In the genomic region with DNA sequence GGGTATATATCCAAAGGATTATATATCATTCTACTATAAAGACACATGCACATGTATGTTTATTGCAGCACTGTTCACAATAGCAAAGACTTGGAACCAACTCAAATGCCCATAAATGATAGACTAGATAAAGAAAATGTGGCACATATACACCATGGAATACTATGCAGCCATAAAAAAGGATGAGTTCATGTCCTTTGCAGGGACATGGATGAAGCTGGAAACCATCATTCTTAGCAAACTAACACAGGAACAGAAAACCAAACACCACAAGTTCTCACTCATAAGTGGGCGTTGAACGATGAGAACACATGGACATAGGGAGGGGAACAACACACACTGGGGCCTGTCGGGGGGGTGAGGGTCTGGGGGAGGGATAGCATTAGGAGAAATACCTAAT, we compare ENCODE assay signal across 5 cellular contexts.
DNase-seq lines count a peak whose midpoint lies in the region; ATAC-seq, FAIRE-seq and TF ChIP-seq lines count a peak whose summit lies in the region.
"Not testable (repeated sequence)": the region's sequence is repeated elsewhere in the genome, so short reads cannot be mapped to it uniquely, and the experiment has no call there.

No MANE protein-coding gene starts in this region.

- H2AFZ ChIP-seq in K562 (ENCODE audit: low read depth, low read length): not testable (repeated sequence)

- not testable (repeated sequence) for BruUV-seq in K562 (replicated peaks; lab: Mats Ljungman, UMichigan)

- intact Hi-C loops in CD14-positive monocyte (cut with micrococcal nuclease); K562 (cut with micrococcal nuclease): not testable (repeated sequence)

- peak overlapping the region in 4 of 7 donors; percentile 13 to 97 (median 72) for H3K27ac Mint-ChIP-seq in CD14-positive monocyte
- not testable (repeated sequence) for H3K27ac Mint-ChIP-seq in endothelial cell (ENCODE audit: unreplicated experiment)

- not testable (repeated sequence) for H4K20me1 ChIP-seq in K562 (replicated peaks; ENCODE audit: control insufficient read depth, insufficient read depth, low read length)

- not testable (repeated sequence) for H3K27me3 Mint-ChIP-seq in CD14-positive monocyte (ENCODE audit: low read depth in 3 of 3); endothelial cell (ENCODE audit: unreplicated experiment)

- not testable (repeated sequence) for H3K79me2 ChIP-seq in K562 (ENCODE audit: control insufficient read depth, insufficient read depth, low read length)

- H3K9me1 ChIP-seq in K562 (ENCODE audit: control insufficient read depth, insufficient read depth, low read length): not testable (repeated sequence)

- TF ChIP-seq POLR2A in K562 (conservative IDR thresholded peaks at IDR 0.05): not testable (repeated sequence)

- 87% methylated on average over 2 of the region's 3 CpGs for WGBS in K562 (ENCODE audit: insufficient coverage, low coverage, missing lambda C conversion rate)

- H3K36me3 ChIP-seq in HEK293 (ENCODE audit: control insufficient read depth in 2 of 2, insufficient read depth in 1 of 2, low read length in 2 of 2); K562 (ENCODE audit: control insufficient read depth, insufficient read depth, low read length): not testable (repeated sequence)

- H3K9ac ChIP-seq in K562 (ENCODE audit: insufficient read depth in 1 of 2, low read depth in 2 of 2, low read length in 2 of 2): not testable (repeated sequence)

- not testable (repeated sequence) for H3K4me2 ChIP-seq in K562 (ENCODE audit: insufficient read depth, low read length)

- not testable (repeated sequence) for H3K4me3 Mint-ChIP-seq in CD14-positive monocyte
- peak overlapping the region; percentile 68 for H3K4me3 Mint-ChIP-seq in endothelial cell (ENCODE audit: unreplicated experiment)

- not testable (repeated sequence) for TF ChIP-seq RAD21 in K562 (CRISPR knock-in tag; conservative IDR thresholded peaks at IDR 0.05 in 1 of 2, IDR thresholded peaks at IDR 0.05 in 1 of 2)

- not testable (repeated sequence) for H3K4me3 ChIP-seq in HEK293 (ENCODE audit: low read depth, low read length); K562

- FAIRE-seq in K562 (lab: Jason Lieb, UNC): not testable (repeated sequence)

- not testable (repeated sequence) for H3K9me3 Mint-ChIP-seq in CD14-positive monocyte; endothelial cell (ENCODE audit: unreplicated experiment)

- not testable (repeated sequence) for TF ChIP-seq EP300 in K562 (IDR thresholded peaks at IDR 0.05; ENCODE audit: low read length)

- H3K27me3 ChIP-seq in K562 (ENCODE audit: control insufficient read depth in 2 of 2, insufficient read depth in 2 of 2, low read length in 2 of 2): not testable (repeated sequence)

- H3K36me3 Mint-ChIP-seq in CD14-positive monocyte (peaks cover 68 to 69% of the 10 kb centered on the region in 2 donors), endothelial cell (ENCODE audit: low read depth, unreplicated experiment) (peaks cover 50% of the 10 kb centered on the region)

- not testable (repeated sequence) for TF ChIP-seq CTCF in CD14-positive monocyte (IDR thresholded peaks at IDR 0.05); HEK293 (tag by site-specific recombination; IDR thresholded peaks at IDR 0.05); K562 (IDR thresholded peaks at IDR 0.05 in 2 of 3, conservative IDR thresholded peaks at IDR 0.05 in 1 of 3; ENCODE audit: insufficient read depth in 2 of 3, low read depth in 1 of 3, low read length in 3 of 3); endothelial cell (IDR thresholded peaks at IDR 0.05; ENCODE audit: unreplicated experiment)

- H3K4me1 ChIP-seq in HEK293 (ENCODE audit: control insufficient read depth, insufficient read depth, low read length); K562 (replicated peaks in 1 of 2; ENCODE audit: control insufficient read depth in 2 of 2, insufficient read depth in 2 of 2, low read length in 2 of 2): not testable (repeated sequence)

- POLR2A ChIA-PET in HEK293 (lab: Yijun Ruan, JAX); K562 (lab: Yijun Ruan, JAX): not testable (repeated sequence)

- in situ Hi-C loops in K562 (cut with MboI): not testable (repeated sequence)

- CTCF ChIA-PET in HEK293 (lab: Yijun Ruan, JAX): not testable (repeated sequence)
- CTCF ChIA-PET in K562 (lab: Yijun Ruan, JAX; ENCODE audit: low intra/inter-chr PET ratio): interaction anchor here (0.5 kb wide), 1 partner anchor 372 kb away, joined by 3 read pairs; no protein-coding TSS in a partner anchor

- not testable (repeated sequence) for H3K27ac ChIP-seq in HEK293 (ENCODE audit: extremely low read depth, low read depth, low read length); K562 (ENCODE audit: extremely low read depth, low read depth, low read length)

- not testable (repeated sequence) for ATAC-seq in SK-N-SH treated with all-trans-retinoic acid at 6 μM for 48 hours, K562

- not testable (repeated sequence) for H3K9me3 ChIP-seq in HEK293 (ENCODE audit: control insufficient read depth, insufficient read depth, low read depth, low read length); K562 (replicated peaks; ENCODE audit: control insufficient read depth, insufficient read depth, low read depth, low read length)

- DNase-seq in CD14-positive monocyte (ENCODE audit: low spot score); K562 (ENCODE audit: extremely low read depth in 1 of 4, low spot score in 3 of 4); endothelial cell (ENCODE audit: low spot score): not testable (repeated sequence)

- H3K4me1 Mint-ChIP-seq in CD14-positive monocyte: peaks cover 17% of the 10 kb centered on the region
- H3K4me1 Mint-ChIP-seq in endothelial cell (ENCODE audit: unreplicated experiment): peaks cover 27% of the 10 kb centered on the region

TF ChIP-seq in HEK293, 187 proteins besides CTCF, POLR2A, EP300 and RAD21:
- TF ChIP-seq ZNF146 (tag by site-specific recombination; IDR thresholded peaks at IDR 0.05): peak; percentile 83

TF ChIP-seq in SK-N-SH treated with all-trans-retinoic acid at 6 μM for 48 hours, 23 proteins besides CTCF, POLR2A, EP300 and RAD21:
- TF ChIP-seq ZNF8 (CRISPR knock-in tag; IDR thresholded peaks at IDR 0.05): peak; percentile 63

TF ChIP-seq in K562, 482 proteins besides CTCF, POLR2A, EP300 and RAD21:
- TF ChIP-seq ZNF146 (CRISPR knock-in tag; IDR thresholded peaks at IDR 0.05; ENCODE audit: unreplicated experiment) (peak; percentile 81), BCOR (IDR thresholded peaks at IDR 0.05) (peak; percentile 40; the same call in 1 of the 2 replicates)
